In genomic region chr12:55407866-55408265, GRCh38 we compare ENCODE assay signal across 30 cellular contexts. TPM values are rescaled to one million over a fixed set of nuclear protein-coding genes. Genes with fewer than 3 reads are reported as not detected.
"Had no signal": no experiment of that assay in that cellular context is flagged by ENCODE, and none has a peak within 500 bp of the region (broad histone marks: within the 10 kb centered on the region; RNA-seq: fewer than 3 reads in every experiment).

No MANE protein-coding gene starts in this region.

- H3K4me3 ChIP-seq: stomach, suprapubic skin, testis, thoracic aorta, thyroid gland, tibial artery, tibial nerve, transverse colon, upper lobe of left lung, upper lobe of right lung, uterus, vagina had no signal

- ATAC-seq: stimulated activated effector memory CD8-positive, alpha-beta T cell treated with anti-CD3 and anti-CD28 coated beads, Interleukin-12 subunit alpha, Interleukin-12 subunit beta, amount 100 ng/mL, for 72 hours; stimulated activated memory B cell treated with anti-CD40 and anti-IgM and Interleukin-4, amounts not matched to agents 10 μg/mL and 1 μg/mL and 100 μg/mL, for 72 hours; stimulated activated naive B cell treated with anti-CD40 and anti-IgM and Interleukin-4, amounts not matched to agents 10 μg/mL and 1 μg/mL and 100 μg/mL, for 72 hours; stimulated activated naive CD8-positive, alpha-beta T cell treated with anti-CD3 and anti-CD28 coated beads, Interleukin-15, amount 100 ng/mL, for 72 hours; stimulated activated naive CD8-positive, alpha-beta T cell treated with anti-CD3 and anti-CD28 coated beads, Interleukin-15, Interleukin-2, amounts not matched to agents 100 U/mL and 50 U/mL, for 24 hours; upper lobe of right lung had no signal

- DNase-seq: stimulated activated CD4-positive, alpha-beta T cell treated with anti-CD3 and anti-CD28 coated beads, Interleukin-2, amount 100 ng/mL, for 48 hours; stimulated activated CD4-positive, alpha-beta T cell treated with anti-CD3 and anti-CD28 coated beads, Interleukin-4, amount 100 ng/mL, for 1 hour; stimulated activated CD4-positive, alpha-beta T cell treated with anti-CD3 and anti-CD28 coated beads, Interleukin-4, amount 100 ng/mL, for 24 hours; stimulated activated CD4-positive, alpha-beta T cell treated with anti-CD3 and anti-CD28 coated beads, Interleukin-4, amount 100 ng/mL, for 4 hours; stimulated activated CD8-positive, alpha-beta memory T cell treated with anti-CD3 and anti-CD28 coated beads, Interleukin-4, amount 100 ng/mL, for 48 hours; stimulated activated naive B cell treated with anti-CD40 and anti-IgM and Interleukin-4, amounts not matched to agents 10 μg/mL and 1 μg/mL and 100 μg/mL, for 72 hours; stimulated activated naive CD4-positive, alpha-beta T cell; stimulated activated naive CD4-positive, alpha-beta T cell treated with Interleukin-2 at 50 U/mL for 16 hours; stimulated activated naive CD8-positive, alpha-beta T cell treated with anti-CD3 and anti-CD28 coated beads, Interleukin-15, amount 100 ng/mL, for 72 hours; stimulated activated naive CD8-positive, alpha-beta T cell treated with anti-CD3 and anti-CD28 coated beads, Interleukin-15, Interleukin-2, amounts not matched to agents 100 U/mL and 50 U/mL, for 24 hours; stomach; substantia nigra; testis; thyroid gland; tibial artery; transverse colon; trophoblast cell; upper lobe of left lung; upper lobe of right lung; uterus had no signal

- H3K9me3 ChIP-seq: testis, thyroid gland, tibial artery, transverse colon, upper lobe of left lung, upper lobe of right lung, uterus, vagina had no signal

- H3K9me3 Mint-ChIP-seq: stimulated activated effector memory CD8-positive, alpha-beta T cell treated with anti-CD3 and anti-CD28 coated beads, Interleukin-12 subunit alpha, Interleukin-12 subunit beta, amount 100 ng/mL, for 72 hours; stimulated activated naive CD8-positive, alpha-beta T cell treated with anti-CD3 and anti-CD28 coated beads, Interleukin-15, amount 100 ng/mL, for 72 hours; type B pancreatic cell had no signal

- H3K4me1 Mint-ChIP-seq: stimulated activated effector memory CD8-positive, alpha-beta T cell treated with anti-CD3 and anti-CD28 coated beads, Interleukin-12 subunit alpha, Interleukin-12 subunit beta, amount 100 ng/mL, for 72 hours; stimulated activated memory B cell treated with anti-CD40 and anti-IgM and Interleukin-4, amounts not matched to agents 10 μg/mL and 1 μg/mL and 100 μg/mL, for 72 hours; stimulated activated naive B cell treated with anti-CD40 and anti-IgM and Interleukin-4, amounts not matched to agents 10 μg/mL and 1 μg/mL and 100 μg/mL, for 72 hours; stimulated activated naive CD8-positive, alpha-beta T cell treated with anti-CD3 and anti-CD28 coated beads, Interleukin-15, amount 100 ng/mL, for 72 hours had no signal

- H3K4me3 Mint-ChIP-seq: stimulated activated effector memory CD8-positive, alpha-beta T cell treated with anti-CD3 and anti-CD28 coated beads, Interleukin-12 subunit alpha, Interleukin-12 subunit beta, amount 100 ng/mL, for 72 hours; stimulated activated memory B cell treated with anti-CD40 and anti-IgM and Interleukin-4, amounts not matched to agents 10 μg/mL and 1 μg/mL and 100 μg/mL, for 72 hours; stimulated activated naive B cell treated with anti-CD40 and anti-IgM and Interleukin-4, amounts not matched to agents 10 μg/mL and 1 μg/mL and 100 μg/mL, for 72 hours; stimulated activated naive CD8-positive, alpha-beta T cell treated with anti-CD3 and anti-CD28 coated beads, Interleukin-15, amount 100 ng/mL, for 72 hours; stimulated activated naive CD8-positive, alpha-beta T cell treated with anti-CD3 and anti-CD28 coated beads, Interleukin-15, Interleukin-2, amounts not matched to agents 100 ng/mL and 50 ng/mL, for 24 hours; type B pancreatic cell had no signal

- H3K27me3 Mint-ChIP-seq: stimulated activated memory B cell treated with anti-CD40 and anti-IgM and Interleukin-4, amounts not matched to agents 10 μg/mL and 1 μg/mL and 100 μg/mL, for 72 hours; stimulated activated naive CD8-positive, alpha-beta T cell treated with anti-CD3 and anti-CD28 coated beads, Interleukin-15, amount 100 ng/mL, for 72 hours; type B pancreatic cell had no signal

- H3K36me3 ChIP-seq: stomach, suprapubic skin, thoracic aorta, thyroid gland, tibial artery, tibial nerve, transverse colon, upper lobe of left lung, upper lobe of right lung, uterus, vagina had no signal

- H3K27ac Mint-ChIP-seq: stimulated activated effector memory CD8-positive, alpha-beta T cell treated with anti-CD3 and anti-CD28 coated beads, Interleukin-12 subunit alpha, Interleukin-12 subunit beta, amount 100 ng/mL, for 72 hours; stimulated activated memory B cell treated with anti-CD40 and anti-IgM and Interleukin-4, amounts not matched to agents 10 μg/mL and 1 μg/mL and 100 μg/mL, for 72 hours; stimulated activated naive B cell treated with anti-CD40 and anti-IgM and Interleukin-4, amounts not matched to agents 10 μg/mL and 1 μg/mL and 100 μg/mL, for 72 hours; stimulated activated naive CD8-positive, alpha-beta T cell treated with anti-CD3 and anti-CD28 coated beads, Interleukin-15, amount 100 ng/mL, for 72 hours; stimulated activated naive CD8-positive, alpha-beta T cell treated with anti-CD3 and anti-CD28 coated beads, Interleukin-15, Interleukin-2, amounts not matched to agents 100 ng/mL and 50 ng/mL, for 24 hours; type B pancreatic cell had no signal

- H3K27ac ChIP-seq: stomach, suprapubic skin, testis, thoracic aorta, thyroid gland, tibial artery, tibial nerve, transverse colon, upper lobe of left lung, upper lobe of right lung, uterus, vagina had no signal

- H3K36me3 Mint-ChIP-seq: stimulated activated effector memory CD8-positive, alpha-beta T cell treated with anti-CD3 and anti-CD28 coated beads, Interleukin-12 subunit alpha, Interleukin-12 subunit beta, amount 100 ng/mL, for 72 hours; stimulated activated memory B cell treated with anti-CD40 and anti-IgM and Interleukin-4, amounts not matched to agents 10 μg/mL and 1 μg/mL and 100 μg/mL, for 72 hours; stimulated activated naive B cell treated with anti-CD40 and anti-IgM and Interleukin-4, amounts not matched to agents 10 μg/mL and 1 μg/mL and 100 μg/mL, for 72 hours; type B pancreatic cell had no signal

- H3K4me1 ChIP-seq: stomach, suprapubic skin, testis, thyroid gland, tibial artery, tibial nerve, transverse colon, upper lobe of left lung, upper lobe of right lung, uterus, vagina had no signal

RNA-seq across cellular contexts. Expression of gene OR6C65, which starts 7.5 kb away (rescaled TPM):
- polyA plus RNA-seq: stomach, urinary bladder had no signal

RNA-seq across cellular contexts. Expression of gene OR6C76, which starts 18.2 kb away (rescaled TPM):
- polyA plus RNA-seq: stomach, thymus, urinary bladder had no signal

RNA-seq across cellular contexts. Expression of gene OR6C2, which starts 36.0 kb away (rescaled TPM):
- polyA plus RNA-seq: stomach, thymus, urinary bladder had no signal

RNA-seq across cellular contexts. Expression of gene OR6C75, which starts 45.1 kb away (rescaled TPM):
- polyA plus RNA-seq: stomach, thymus, urinary bladder had no signal
